ENCODE assay signal across 21 cellular contexts in the genomic region with DNA sequence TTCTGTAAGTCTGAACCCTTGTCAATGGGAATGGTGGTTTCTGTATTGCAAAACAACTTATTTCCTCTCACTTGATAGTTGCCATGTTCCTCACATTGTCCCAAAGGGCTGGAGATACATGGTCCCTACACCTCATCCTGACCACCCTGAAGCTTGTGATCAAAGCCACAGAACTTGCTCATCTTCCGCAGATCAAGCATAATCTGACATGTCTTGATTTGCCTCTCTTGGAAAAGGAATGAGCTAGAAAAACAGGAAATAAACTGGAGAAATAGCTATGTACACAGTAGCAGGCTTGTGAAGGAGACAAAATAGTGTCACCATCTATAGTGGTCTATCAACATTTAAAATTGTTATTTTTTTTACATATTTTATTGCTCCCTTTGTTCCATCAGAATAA.
"Had no signal": no experiment of that assay in that cellular context is flagged by ENCODE, and none has a peak within 500 bp of the region (broad histone marks: within the 10 kb centered on the region; RNA-seq: fewer than 3 reads in every experiment).

No MANE protein-coding gene starts in this region.

- FAIRE-seq: HepG2 had no signal

- H3K9me2 ChIP-seq: SK-N-SH had no signal

- H3K9me3 ChIP-seq: SK-N-SH had no signal

- H3K9ac ChIP-seq: SK-N-SH had no signal

- H3K27ac ChIP-seq: RWPE1 had no signal

- DNase-seq: IMR-90, Karpas-422, KG1, MM.1S, NCI-H1092 treated with DMSO at 0.1 percent for 48 hours, NCI-H1436, NCI-H187, NCI-H2029, NCI-H2081 treated with DMSO at 0.1 percent for 48 hours, NCI-H2171, NCI-H226, NCI-H446, NCI-H510A, NCI-H524 treated with DMSO at 0.1 percent for 48 hours, NCI-H774, SHP77, SK-N-SH, SW 1271 had no signal

- H3K4me2 ChIP-seq: SK-N-SH had no signal

- ATAC-seq: HepG2, Panc1 had no signal
